ENCODE assay signal across 9 cellular contexts in genomic region chr1:235127774-235128452, GRCh38. TPM values are rescaled to one million over a fixed set of nuclear protein-coding genes. Genes with fewer than 3 reads are reported as not detected.
DNase-seq lines count a peak whose midpoint lies in the region; ATAC-seq, FAIRE-seq and TF ChIP-seq lines count a peak whose summit lies in the region.
"Had no signal": no experiment of that assay in that cellular context is flagged by ENCODE, and none has a peak within 500 bp of the region (broad histone marks: within the 10 kb centered on the region; RNA-seq: fewer than 3 reads in every experiment).

No MANE protein-coding gene starts in this region.

- H3K27me3 Mint-ChIP-seq in IgD-negative memory B cell (no peaks in the 10 kb centered on the region), immature natural killer cell (ENCODE audit: low read depth in 3 of 3) (peaks cover 5 to 18% (median 14%) of the 10 kb centered on the region in 3 donors)
- H3K27me3 Mint-ChIP-seq in stimulated activated naive CD8-positive, alpha-beta T cell treated with anti-CD3 and anti-CD28 coated beads, Interleukin-15, amount 100 ng/mL, for 72 hours, result no peaks in the 10 kb centered on the region

- intact Hi-C loops in ascending aorta (cut with DNase I), result loop anchor here (2.0 kb wide), 4 partner anchors 23 to 755 kb away; partner anchors contain the start of genes ARID4B, COA6, GGPS1 and RBM34

- no peak for TF ChIP-seq CTCF in A549 (IDR thresholded peaks at IDR 0.05)
- TF ChIP-seq CTCF in ascending aorta (IDR thresholded peaks at IDR 0.05), result peak in 1 of 3 experiments; percentile 4

- no peaks in the 10 kb centered on the region for H3K9me3 Mint-ChIP-seq in IgD-negative memory B cell
- no peaks in the 10 kb centered on the region for H3K9me3 Mint-ChIP-seq in immature natural killer cell
- H3K9me3 Mint-ChIP-seq in stimulated activated naive CD8-positive, alpha-beta T cell treated with anti-CD3 and anti-CD28 coated beads, Interleukin-15, amount 100 ng/mL, for 72 hours, result no peaks in the 10 kb centered on the region

- DNase-seq in A549 (ENCODE audit: low read depth in 1 of 2, low spot score in 1 of 2), result no peak
- DNase-seq in ascending aorta (ENCODE audit: low spot score in 2 of 2), result no peak
- DNase-seq in immature natural killer cell, result no peak
- DNase-seq in stimulated activated naive CD8-positive, alpha-beta T cell treated with anti-CD3 and anti-CD28 coated beads, Interleukin-15, amount 100 ng/mL, for 72 hours, result peak in 1 of 2 donors; percentile 36
- DNase-seq in COLO829 (ENCODE audit: low spot score), result no peak
- DNase-seq in amniotic stem cell (lab: John Stamatoyannopoulos, UW), result no peak

- H3K4me3 ChIP-seq in A549, result peak overlapping the region; percentile 82
- peak overlapping the region; percentile 60 to 99 for H3K4me3 ChIP-seq in ascending aorta

- peaks cover 6 to 17% of the 10 kb centered on the region in 2 donors for H3K36me3 ChIP-seq in ascending aorta

- H3K36me3 Mint-ChIP-seq in IgD-negative memory B cell (peaks cover 6% of the 10 kb centered on the region), immature natural killer cell (peaks cover 0 to 3% (median 3%) of the 10 kb centered on the region in 3 donors)

- no peak for TF ChIP-seq EP300 in A549 (IDR thresholded peaks at IDR 0.05)

- CTCF ChIA-PET in A549 (lab: Yijun Ruan, JAX), result interaction anchor here (0.6 to 1.2 kb wide), 6 partner anchors 8 to 646 kb away, joined by 3 read pairs; no protein-coding TSS in a partner anchor

- TF ChIP-seq RAD21 in A549 (conservative IDR thresholded peaks at IDR 0.05 in 1 of 2, IDR thresholded peaks at IDR 0.05 in 1 of 2), result no peak

- POLR2A ChIA-PET in A549 (lab: Yijun Ruan, JAX), result interaction anchor here (0.5 to 1.5 kb wide), 4 partner anchors 18 to 1010 kb away, joined by 3 to 5 read pairs (median 4); partner anchors contain the start of gene RBM34

- H3K4me1 ChIP-seq in A549, result peaks cover 14% of the 10 kb centered on the region; the same call in 2 of the 3 replicates
- peaks cover 0 to 4% of the 10 kb centered on the region in 2 donors for H3K4me1 ChIP-seq in ascending aorta

- H3K4me1 Mint-ChIP-seq in IgD-negative memory B cell (peaks cover 27 to 31% (median 29%) of the 10 kb centered on the region in 3 donors), immature natural killer cell (peaks cover 45 to 63% of the 10 kb centered on the region in 2 donors)
- H3K4me1 Mint-ChIP-seq in stimulated activated naive CD8-positive, alpha-beta T cell treated with anti-CD3 and anti-CD28 coated beads, Interleukin-15, amount 100 ng/mL, for 72 hours, result peaks cover 52% of the 10 kb centered on the region

- no peaks in the 10 kb centered on the region for H3K27me3 ChIP-seq in ascending aorta

- H3K9me3 ChIP-seq in A549 (no peaks in the 10 kb centered on the region), ascending aorta (no peaks in the 10 kb centered on the region)

- peak overlapping the region; percentile 80 for H3K4me2 ChIP-seq in A549

- no peak for FAIRE-seq in A549 (lab: Jason Lieb, UNC)
- FAIRE-seq: islet of Langerhans had no signal

- TF ChIP-seq POLR2A in A549 (IDR thresholded peaks at IDR 0.05; ENCODE audit: low read length), result no peak

- H3K27ac Mint-ChIP-seq in IgD-negative memory B cell (peak overlapping the region; percentile 96 to 98 (median 97)), immature natural killer cell (peak overlapping the region; percentile 89 to 97 (median 96))
- H3K27ac Mint-ChIP-seq in stimulated activated naive CD8-positive, alpha-beta T cell treated with anti-CD3 and anti-CD28 coated beads, Interleukin-15, amount 100 ng/mL, for 72 hours, result peak overlapping the region; percentile 95 to 99

- H3K4me3 Mint-ChIP-seq in IgD-negative memory B cell, result peak overlapping the region; percentile 98 to 99 (median 98)
- H3K4me3 Mint-ChIP-seq in immature natural killer cell, result peak overlapping the region; percentile 90 to 97 (median 96)
- H3K4me3 Mint-ChIP-seq in stimulated activated naive CD8-positive, alpha-beta T cell treated with anti-CD3 and anti-CD28 coated beads, Interleukin-15, amount 100 ng/mL, for 72 hours, result peak overlapping the region; percentile 93 to 98

- peak in 1 of 2 experiments; percentile 15; a peak in 2 of 6 replicates for ATAC-seq in A549
- no peak for ATAC-seq in stimulated activated naive CD8-positive, alpha-beta T cell treated with anti-CD3 and anti-CD28 coated beads, Interleukin-15, amount 100 ng/mL, for 72 hours
- ATAC-seq in GM21529 (IDR thresholded peaks at IDR 0.05; ENCODE audit: unreplicated experiment), result no peak

- under 1% methylated on average over 33 of the region's 33 CpGs for WGBS in A549 (ENCODE audit: missing lambda C conversion rate)

- peak overlapping the region; percentile 91 to 98 for H3K27ac ChIP-seq in A549
- peak overlapping the region; percentile 86 to 94 for H3K27ac ChIP-seq in ascending aorta

TF ChIP-seq in A549, 52 proteins besides CTCF, POLR2A, EP300 and RAD21:
- no peak for TF ChIP-seq ZFP36 (IDR thresholded peaks at IDR 0.05; ENCODE audit: borderline replicate concordance, partially characterized antibody)
TF ChIP-seq in A549: peak in this region for 0.

RNA-seq across cellular contexts. Expression of gene TOMM20, which starts 0.7 kb away (rescaled TPM):
- 118 and 122 TPM in 2 replicates for polyA plus RNA-seq in A549 (2011; rRNA removed)
- polyA plus RNA-seq in A549 (2012; cell fraction: cytosol; rRNA removed), result 51.7 and 54.5 TPM in 2 replicates
- polyA plus RNA-seq in A549 (2012; cell fraction: nucleus; rRNA removed), result 15.8 and 18.1 TPM in 2 replicates
- 106 to 113 TPM (median 112 TPM) in 3 replicates for polyA plus RNA-seq in A549 (2017; fragmentation: RNase III; extraction: RNeasy Plus Mini Kit Qiagen cat#74134 plus additional on column Dnase treatment)
- polyA minus RNA-seq in A549 (2011; rRNA and poly(A)+ RNA removed), result 27.0 and 34.3 TPM in 2 replicates
- polyA plus RNA-seq in IgD-negative memory B cell, result 76.4 TPM
- 25.3 TPM for total RNA-seq in ascending aorta
- polyA plus RNA-seq in immature natural killer cell, result 10 to 100 TPM; 23.6 to 32.4 (median 29.4) TPM

RNA-seq across cellular contexts. Expression of gene RBM34, which starts 33.1 kb away (rescaled TPM):
- polyA plus RNA-seq in A549 (2011; rRNA removed) (43.9 and 67.8 TPM in 2 replicates), A549 (2017; fragmentation: RNase III; extraction: RNeasy Plus Mini Kit Qiagen cat#74134 plus additional on column Dnase treatment) (81.8 to 89.9 TPM (median 86.5 TPM) in 3 replicates), IgD-negative memory B cell (86.7 TPM), immature natural killer cell (10 to 100 TPM; 42.2 to 72.6 (median 57.7) TPM)
- polyA plus RNA-seq in A549 (2012; cell fraction: cytosol; rRNA removed), result 26.3 and 31.5 TPM in 2 replicates
- 17.1 and 18.0 TPM in 2 replicates for polyA plus RNA-seq in A549 (2012; cell fraction: nucleus; rRNA removed)
- 20.2 and 29.0 TPM in 2 replicates for polyA minus RNA-seq in A549 (2011; rRNA and poly(A)+ RNA removed)
- total RNA-seq in ascending aorta, result 53.6 TPM
